ENCODE assay signal across 8 cellular contexts in genomic region chr19:47663911-47664771, GRCh38. TPM values are rescaled to one million over a fixed set of nuclear protein-coding genes. Genes with fewer than 3 reads are reported as not detected.
DNase-seq lines count a peak whose midpoint lies in the region; ATAC-seq and TF ChIP-seq lines count a peak whose summit lies in the region.

No MANE protein-coding gene starts in this region.

- TF ChIP-seq CTCF in gastroesophageal sphincter (IDR thresholded peaks at IDR 0.05) (no peak), prostate gland (IDR thresholded peaks at IDR 0.05) (no peak)

- DNase-seq in EH (ENCODE audit: low read depth), result peak; percentile 99
- DNase-seq in SKM-1 (lab: John Stamatoyannopoulos, UW; ENCODE audit: unreplicated experiment), result peak; percentile 4
- DNase-seq in prostate gland (ENCODE audit: low spot score), result peak; percentile 79
- DNase-seq in NCI-H146 treated with DMSO at 0.1 percent for 48 hours (lab: John Stamatoyannopoulos, UW; ENCODE audit: unreplicated experiment), result no peak
- DNase-seq in NCI-H2227 treated with DMSO at 0.1 percent for 48 hours (lab: John Stamatoyannopoulos, UW), result no peak
- DNase-seq in Karpas-422, result no peak

- TF ChIP-seq POLR2A in gastroesophageal sphincter (IDR thresholded peaks at IDR 0.05) (peak in 1 of 2 donors; percentile 13), prostate gland (IDR thresholded peaks at IDR 0.05) (peak; percentile 26)

- peaks cover 15 to 95% (median 52%) of the 10 kb centered on the region in 3 donors for H3K4me1 ChIP-seq in gastroesophageal sphincter
- H3K4me1 ChIP-seq in prostate gland (replicated peaks), result peaks cover 24% of the 10 kb centered on the region
- H3K4me1 ChIP-seq in Karpas-422 (ENCODE audit: low read length), result no peaks in the 10 kb centered on the region

- H3K9me2 ChIP-seq in Karpas-422 (replicated peaks; ENCODE audit: insufficient read depth, low read length), result no peaks in the 10 kb centered on the region

- H3K79me2 ChIP-seq in Karpas-422 (ENCODE audit: low read length), result peaks cover 60% of the 10 kb centered on the region

- 24 to 25% methylated on average over 8 to 10 of the region's 24 CpGs for WGBS in gastroesophageal sphincter (ENCODE audit: low coverage in 1 of 2), 2 donors
- WGBS in prostate gland, result 48% methylated on average over 24 of the region's 24 CpGs

- no peaks in the 10 kb centered on the region for H3K9me3 ChIP-seq in gastroesophageal sphincter
- no peaks in the 10 kb centered on the region for H3K9me3 ChIP-seq in prostate gland
- H3K9me3 ChIP-seq in Karpas-422 (ENCODE audit: low read length), result no peaks in the 10 kb centered on the region

- no peak overlapping the region for H2AFZ ChIP-seq in Karpas-422 (ENCODE audit: low read length)

- H3K36me3 ChIP-seq in gastroesophageal sphincter, result no peaks in the 10 kb centered on the region
- H3K36me3 ChIP-seq in prostate gland, result no peaks in the 10 kb centered on the region
- no peaks in the 10 kb centered on the region for H3K36me3 ChIP-seq in Karpas-422 (ENCODE audit: insufficient read depth, low read length)

- peak; percentile 66 for TF ChIP-seq EP300 in gastroesophageal sphincter (IDR thresholded peaks at IDR 0.05)

- intact Hi-C loops in prostate gland (cut with DNase I), result loop anchor here (1.0 to 2.0 kb wide), 2 partner anchors 33 to 56 kb away; no protein-coding TSS in a partner anchor

- H3K4me2 ChIP-seq in Karpas-422 (ENCODE audit: low read depth, low read length, poor library complexity, severe bottlenecking), result no peak overlapping the region

- H3K4me3 ChIP-seq in gastroesophageal sphincter, result peak overlapping the region; percentile 3 to 28
- H3K4me3 ChIP-seq in prostate gland, result peak overlapping the region in 1 of 2 donors; percentile 5
- H3K4me3 ChIP-seq in Karpas-422 (ENCODE audit: low read length), result no peak overlapping the region

- H3K27ac ChIP-seq in gastroesophageal sphincter (peak overlapping the region; percentile 93 to 99 (median 98)), prostate gland (peak overlapping the region; percentile 94 to 95), Karpas-422 (ENCODE audit: low read length) (no peak overlapping the region)

- ATAC-seq in gastroesophageal sphincter (peak; percentile 90), GM18861 (IDR thresholded peaks at IDR 0.05; ENCODE audit: unreplicated experiment) (no peak)

- no peak overlapping the region for H3K9ac ChIP-seq in Karpas-422 (ENCODE audit: low read length)

- H3K27me3 ChIP-seq in gastroesophageal sphincter (no peaks in the 10 kb centered on the region), prostate gland (replicated peaks; ENCODE audit: insufficient read depth) (no peaks in the 10 kb centered on the region), Karpas-422 (ENCODE audit: low read length) (no peaks in the 10 kb centered on the region)

- no peaks in the 10 kb centered on the region for H4K20me1 ChIP-seq in Karpas-422 (ENCODE audit: insufficient read depth, low read depth, low read length)

RNA-seq across cellular contexts. Expression of gene EHD2, which starts 49.1 kb away (rescaled TPM):
- total RNA-seq in gastroesophageal sphincter (100 to 1,000 TPM; 149 to 383 (median 159) TPM), prostate gland (10 to 100 TPM; 48.7 to 83.2 TPM)
- total RNA-seq in Karpas-422 (2014; rRNA removed; shearing (Covaris generic); ENCODE audit: low replicate concordance), result not detected in 2 replicates

RNA-seq across cellular contexts. Expression of gene BICRA, which starts 55.2 kb away (rescaled TPM):
- total RNA-seq in gastroesophageal sphincter (10 to 100 TPM in 2 of 4 donors, 1 to 10 TPM in 2; 6.5 to 29.1 (median 11.5) TPM), prostate gland (10 to 100 TPM; 19.4 to 25.3 TPM)
- total RNA-seq in Karpas-422 (2014; rRNA removed; shearing (Covaris generic); ENCODE audit: low replicate concordance), result 1.0 and 1.8 TPM in 2 replicates

Comparison
In these comparisons a context has a peak if more than half of its experiments do, and no peak if none do; other contexts are left out.
1. DNase-seq: peak in EH (single experiment), SKM-1 (single experiment) and prostate gland (single experiment); none in NCI-H146 treated with DMSO at 0.1 percent for 48 hours (single experiment), NCI-H2227 treated with DMSO at 0.1 percent for 48 hours (single experiment) and Karpas-422 (single experiment).
2. RNA of gene EHD2, which starts 49.1 kb away (total RNA-seq): 149 to 383 TPM in gastroesophageal sphincter and 48.7 to 83.2 TPM in prostate gland; not detected in Karpas-422; every median in the first group is over 10 times any median in the second.